Comparison of ENCODE assay signal across 21 cellular contexts in the genomic region with DNA sequence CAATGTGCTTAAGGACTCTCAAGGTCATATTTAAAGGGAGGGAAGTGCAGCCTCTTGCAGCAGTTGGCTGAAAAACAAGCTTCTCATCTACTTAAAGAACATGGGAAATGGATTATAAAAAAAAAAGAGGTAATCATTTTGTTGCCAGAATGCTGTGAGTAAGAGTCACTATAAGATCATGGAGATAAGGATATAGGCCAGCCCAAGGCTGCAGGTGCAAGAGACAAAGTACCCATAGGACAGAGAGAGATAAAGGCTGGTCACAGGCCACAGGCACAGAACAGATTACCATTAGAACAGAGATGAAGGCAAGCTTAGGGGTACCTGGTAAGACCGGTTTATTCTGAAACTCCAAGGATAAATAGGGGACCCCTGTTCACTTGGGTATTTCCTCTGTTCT.
"Had no signal": no experiment of that assay in that cellular context is flagged by ENCODE, and none has a peak within 500 bp of the region (broad histone marks: within the 10 kb centered on the region; RNA-seq: fewer than 3 reads in every experiment).

No MANE protein-coding gene starts in this region.

- H3K9ac ChIP-seq: SK-N-SH had no signal

- H3K4me2 ChIP-seq: SK-N-SH had no signal

- DNase-seq: IMR-90, Karpas-422, KG1, MM.1S, NCI-H1092 treated with DMSO at 0.1 percent for 48 hours, NCI-H1436, NCI-H187, NCI-H2029, NCI-H2081 treated with DMSO at 0.1 percent for 48 hours, NCI-H2227 treated with DMSO at 0.1 percent for 48 hours, NCI-H510A, NCI-H524 treated with DMSO at 0.1 percent for 48 hours, NCI-H69, NCI-H774, PC-3, SHP77, SK-N-SH, SW 1271 had no signal

- ATAC-seq: HepG2, Panc1, PC-3 had no signal

- H3K9me2 ChIP-seq: SK-N-SH had no signal

- H3K27ac ChIP-seq: RWPE1 had no signal
